Comparison of ENCODE assay signal across 16 cellular contexts in the genomic region with DNA sequence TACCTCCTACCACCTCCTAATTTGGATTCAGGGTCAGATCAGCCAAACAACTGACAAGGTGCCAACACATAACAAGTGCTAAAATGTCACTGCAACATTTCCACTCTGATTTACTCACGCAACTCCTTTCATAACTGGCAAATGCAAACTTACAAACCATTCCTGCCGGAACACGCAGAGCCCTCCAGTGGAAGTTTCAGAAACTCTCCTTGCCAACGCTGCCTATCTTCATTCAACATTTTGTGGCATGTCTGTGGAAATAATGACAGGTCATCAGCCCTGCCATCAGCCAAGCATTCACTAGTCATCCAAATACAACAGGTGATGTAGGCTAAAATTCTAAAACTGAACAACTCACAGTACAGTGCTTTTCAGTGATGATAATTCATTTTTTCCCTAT. TPM values are rescaled to one million over a fixed set of nuclear protein-coding genes. Genes with fewer than 3 reads are reported as not detected.
A peak's percentile ranks its signal among the peaks of the same experiment; 100 is the strongest.
DNase-seq lines count a peak whose midpoint lies in the region; ATAC-seq and TF ChIP-seq lines count a peak whose summit lies in the region.
"Had no signal": no experiment of that assay in that cellular context is flagged by ENCODE, and none has a peak within 500 bp of the region (broad histone marks: within the 10 kb centered on the region; RNA-seq: fewer than 3 reads in every experiment).

No MANE protein-coding gene starts in this region.

- DNase-seq in NCI-H82 (lab: John Stamatoyannopoulos, UW), result peak; percentile 15
- DNase-seq in NCI-H82 treated with DMSO at 0.1 percent for 48 hours (lab: John Stamatoyannopoulos, UW; ENCODE audit: unreplicated experiment), result no peak
- peak; percentile 4 for DNase-seq in midbrain (lab: John Stamatoyannopoulos, UW)
- DNase-seq in erythroblast (lab: John Stamatoyannopoulos, UW), result no peak
- no peak for DNase-seq in suprapubic skin (ENCODE audit: low spot score in 2 of 2)
- DNase-seq in sciatic nerve (ENCODE audit: low spot score), result no peak
- DNase-seq: 8988T; activated effector memory CD4-positive, alpha-beta T cell treated with anti-CD3 and anti-CD28 coated beads, Interleukin-2, amount 50 U/mL, for 16 hours; effector memory CD4-positive, alpha-beta T cell; NCI-H69 had no signal

- no peak overlapping the region for H3K27ac ChIP-seq in VCaP
- H3K27ac ChIP-seq in suprapubic skin, result no peak overlapping the region
- H3K27ac ChIP-seq: tibial nerve had no signal

- WGBS in suprapubic skin, result 32% methylated on average over 4 of the region's 4 CpGs

- no peaks in the 10 kb centered on the region for H3K9me3 ChIP-seq in suprapubic skin

- H3K4me3 ChIP-seq in suprapubic skin, result no peak overlapping the region
- H3K4me3 ChIP-seq: tibial nerve had no signal

- H3K27me3 ChIP-seq in suprapubic skin, result no peaks in the 10 kb centered on the region
- H3K27me3 ChIP-seq: tibial nerve had no signal

- TF ChIP-seq EP300 in Ishikawa (IDR thresholded peaks at IDR 0.05; ENCODE audit: borderline replicate concordance) (no peak), suprapubic skin (IDR thresholded peaks at IDR 0.05) (no peak)

- TF ChIP-seq CTCF in VCaP (conservative IDR thresholded peaks at IDR 0.05) (peak; percentile 84), suprapubic skin (IDR thresholded peaks at IDR 0.05) (no peak)

- intact Hi-C loops in sciatic nerve (cut with DNase I), result no loop called here

- ATAC-seq in sciatic nerve, result no peak
- ATAC-seq: stimulated activated memory B cell treated with anti-CD40 and anti-IgM and Interleukin-4, amounts not matched to agents 10 μg/mL and 1 μg/mL and 100 μg/mL, for 72 hours had no signal

- peak; percentile 10; the same call in 1 of the 2 replicates for TF ChIP-seq RAD21 in Ishikawa (IDR thresholded peaks at IDR 0.05; ENCODE audit: low read depth)

- H3K4me1 ChIP-seq in suprapubic skin, result no peaks in the 10 kb centered on the region
- H3K4me1 ChIP-seq: tibial nerve had no signal

- TF ChIP-seq POLR2A in erythroblast (IDR thresholded peaks at IDR 0.05; ENCODE audit: low read length), result no peak
- no peak for TF ChIP-seq POLR2A in suprapubic skin (IDR thresholded peaks at IDR 0.05)

- no peaks in the 10 kb centered on the region for H3K36me3 ChIP-seq in suprapubic skin
- H3K36me3 ChIP-seq: tibial nerve had no signal

TF ChIP-seq in Ishikawa, 13 proteins besides CTCF, POLR2A, EP300 and RAD21:
- no peak for TF ChIP-seq NFIC (IDR thresholded peaks at IDR 0.05)

RNA-seq across cellular contexts. Expression of a gene that starts 37.7 kb away (rescaled TPM):
- total RNA-seq in suprapubic skin (not detected), sciatic nerve (not detected)
- total RNA-seq: mesothelial cell of epicardium, neural crest cell had no signal

RNA-seq across cellular contexts. Expression of a gene that starts 50.2 kb away (rescaled TPM):
- 1 to 10 TPM in 1 of 4 donors, not detected in 3; 1.4 TPM for total RNA-seq in suprapubic skin
- 0.67 TPM for total RNA-seq in sciatic nerve
- total RNA-seq: mesothelial cell of epicardium, neural crest cell had no signal

Comparison
In these comparisons a context has a peak if more than half of its experiments do, and no peak if none do; other contexts are left out.
1. DNase-seq: peak in NCI-H82 (single experiment) and midbrain (single experiment); none in NCI-H82 treated with DMSO at 0.1 percent for 48 hours (single experiment), erythroblast (0 of 2), suprapubic skin (0 of 2) and sciatic nerve (single experiment).